11 cellular contexts compared by ENCODE assay signal in the genomic region with DNA sequence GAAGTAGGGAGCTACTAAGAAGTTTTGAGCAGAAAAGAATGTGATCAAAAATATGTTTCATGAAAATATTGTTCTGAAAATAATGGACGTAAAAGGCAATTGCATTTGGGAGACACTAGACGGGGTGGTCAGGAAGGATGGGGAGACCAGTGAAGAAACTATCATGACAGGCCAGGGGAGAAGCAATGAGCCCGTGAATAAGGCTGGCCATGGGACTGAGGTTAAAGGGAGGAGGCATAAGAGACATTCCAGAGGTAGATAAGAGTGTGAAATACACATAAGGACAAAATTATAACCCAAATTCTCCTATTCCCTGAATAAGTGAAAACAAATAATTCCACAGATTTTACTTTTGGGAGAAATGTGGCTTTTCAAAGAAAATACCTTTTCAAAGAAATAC.
"Had no signal": no experiment of that assay in that cellular context is flagged by ENCODE, and none has a peak within 500 bp of the region (broad histone marks: within the 10 kb centered on the region; RNA-seq: fewer than 3 reads in every experiment).

No MANE protein-coding gene starts in this region.

- H3K4me1 ChIP-seq: psoas muscle had no signal

- H3K36me3 ChIP-seq: esophagus squamous epithelium, transverse colon had no signal

- H3K4me3 ChIP-seq: esophagus squamous epithelium, psoas muscle, transverse colon had no signal

- H3K27ac Mint-ChIP-seq: activated B cell treated with CpG ODN at 0.5 μM for 24 hours; activated naive CD4-positive, alpha-beta T cell treated with anti-CD3 and anti-CD28 coated beads, Interleukin-2, amount 50 U/mL, for 72 hours; T-helper 1 cell treated with Interleukin-12 subunit alpha and Interleukin-12 subunit beta and Interleukin-4 antibody, amounts not matched to agents 30 μg/mL and 1 μg/mL, for 36 hours had no signal

- H3K9me3 ChIP-seq: esophagus squamous epithelium, psoas muscle, transverse colon had no signal

- H3K4me1 Mint-ChIP-seq: activated B cell treated with CpG ODN at 0.5 μM for 24 hours had no signal

- H3K27me3 ChIP-seq: esophagus squamous epithelium, transverse colon had no signal

- DNase-seq: activated B cell treated with CpG ODN at 0.5 μM for 24 hours; activated CD4-positive, alpha-beta T cell treated with anti-CD3 and anti-CD28 coated beads, Interleukin-2, amount 50 U/mL, for 1 hour; activated effector memory CD4-positive, alpha-beta T cell treated with Interleukin-2 at 50 U/mL for 16 hours; activated T-cell treated with anti-CD3 and anti-CD28 coated beads, Interleukin-2, amount 50 U/mL, for 1 hour; esophagus squamous epithelium; kidney; psoas muscle; stimulated activated CD4-positive, alpha-beta T cell treated with anti-CD3 and anti-CD28 coated beads, Interleukin-12 subunit alpha, Interleukin-12 subunit beta, amount 100 ng/mL, for 4 hours; transverse colon had no signal

- H3K4me3 Mint-ChIP-seq: activated B cell treated with CpG ODN at 0.5 μM for 24 hours; T-helper 1 cell treated with Interleukin-12 subunit alpha and Interleukin-12 subunit beta and Interleukin-4 antibody, amounts not matched to agents 30 μg/mL and 1 μg/mL, for 36 hours had no signal

- H3K9me3 Mint-ChIP-seq: activated B cell treated with CpG ODN at 0.5 μM for 24 hours; activated naive CD4-positive, alpha-beta T cell treated with anti-CD3 and anti-CD28 coated beads, Interleukin-2, amount 50 U/mL, for 72 hours; T-helper 1 cell treated with Interleukin-12 subunit alpha and Interleukin-12 subunit beta and Interleukin-4 antibody, amounts not matched to agents 30 μg/mL and 1 μg/mL, for 36 hours had no signal

- H3K27ac ChIP-seq: esophagus squamous epithelium, psoas muscle, transverse colon had no signal

- H3K36me3 Mint-ChIP-seq: activated naive CD4-positive, alpha-beta T cell treated with anti-CD3 and anti-CD28 coated beads, Interleukin-2, amount 50 U/mL, for 72 hours had no signal
